Comparison of ENCODE assay signal across 2 cellular contexts in the genomic region with DNA sequence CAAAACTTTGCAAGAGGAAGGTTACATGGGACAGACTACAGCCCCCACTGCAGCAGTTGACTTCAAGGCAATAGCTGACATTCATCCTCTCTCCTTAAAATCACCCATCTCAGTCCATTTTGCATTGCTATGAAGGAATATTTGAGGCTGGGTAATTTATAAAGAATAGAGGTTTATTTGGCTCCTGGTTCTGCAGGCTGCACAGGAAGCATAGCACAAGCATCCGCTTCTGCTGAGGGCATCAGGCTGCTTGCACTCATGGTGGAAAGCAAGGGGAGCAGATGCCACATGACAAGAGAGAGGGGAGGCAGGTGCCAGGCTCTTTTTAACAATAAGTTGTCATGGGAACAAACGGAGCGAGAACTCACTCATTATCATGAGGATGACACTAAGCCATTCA.
TF ChIP-seq lines count a peak whose summit lies in the region.

No MANE protein-coding gene starts in this region.

TF ChIP-seq in K562, 482 proteins besides CTCF, POLR2A, EP300 and RAD21 (continued from another document):
- peak; percentile 95 for TF ChIP-seq ZNF766 (CRISPR knock-in tag; conservative IDR thresholded peaks at IDR 0.05)

TF ChIP-seq in H1, 55 proteins besides CTCF, POLR2A, EP300 and RAD21:
- TF ChIP-seq, protein P1, sequence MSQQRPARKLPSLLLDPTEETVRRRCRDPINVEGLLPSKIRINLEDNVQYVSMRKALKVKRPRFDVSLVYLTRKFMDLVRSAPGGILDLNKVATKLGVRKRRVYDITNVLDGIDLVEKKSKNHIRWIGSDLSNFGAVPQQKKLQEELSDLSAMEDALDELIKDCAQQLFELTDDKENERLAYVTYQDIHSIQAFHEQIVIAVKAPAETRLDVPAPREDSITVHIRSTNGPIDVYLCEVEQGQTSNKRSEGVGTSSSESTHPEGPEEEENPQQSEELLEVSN (IDR thresholded peaks at IDR 0.05): no peak
- TF ChIP-seq SP1 (IDR thresholded peaks at IDR 0.05; ENCODE audit: low read depth, low read length) (no peak), CBX8 (IDR thresholded peaks at IDR 0.05; ENCODE audit: borderline replicate concordance, low read depth, low read length) (no peak), BCL11A (IDR thresholded peaks at IDR 0.05; ENCODE audit: low read depth in 2 of 2, low read length in 2 of 2) (no peak), TEAD4 (IDR thresholded peaks at IDR 0.05; ENCODE audit: low read depth, low read length) (no peak), ZNF274 (IDR thresholded peaks at IDR 0.05; ENCODE audit: borderline replicate concordance, extremely low read depth, low read length) (no peak), CREB1 (IDR thresholded peaks at IDR 0.05) (no peak), KDM4A (IDR thresholded peaks at IDR 0.05; ENCODE audit: low read depth, low read length, severe bottlenecking) (no peak), POU5F1 (IDR thresholded peaks at IDR 0.05; ENCODE audit: low read depth, low read length) (no peak), SUZ12 (IDR thresholded peaks at IDR 0.05; ENCODE audit: low read length) (no peak), YY1 (IDR thresholded peaks at IDR 0.05; ENCODE audit: low read depth, low read length) (no peak), CTBP2 (IDR thresholded peaks at IDR 0.05; ENCODE audit: borderline replicate concordance, insufficient read depth, insufficient read length, low read length) (no peak), KDM1A (IDR thresholded peaks at IDR 0.05; ENCODE audit: borderline replicate concordance, low read length) (no peak)
- TF ChIP-seq, protein P2, sequence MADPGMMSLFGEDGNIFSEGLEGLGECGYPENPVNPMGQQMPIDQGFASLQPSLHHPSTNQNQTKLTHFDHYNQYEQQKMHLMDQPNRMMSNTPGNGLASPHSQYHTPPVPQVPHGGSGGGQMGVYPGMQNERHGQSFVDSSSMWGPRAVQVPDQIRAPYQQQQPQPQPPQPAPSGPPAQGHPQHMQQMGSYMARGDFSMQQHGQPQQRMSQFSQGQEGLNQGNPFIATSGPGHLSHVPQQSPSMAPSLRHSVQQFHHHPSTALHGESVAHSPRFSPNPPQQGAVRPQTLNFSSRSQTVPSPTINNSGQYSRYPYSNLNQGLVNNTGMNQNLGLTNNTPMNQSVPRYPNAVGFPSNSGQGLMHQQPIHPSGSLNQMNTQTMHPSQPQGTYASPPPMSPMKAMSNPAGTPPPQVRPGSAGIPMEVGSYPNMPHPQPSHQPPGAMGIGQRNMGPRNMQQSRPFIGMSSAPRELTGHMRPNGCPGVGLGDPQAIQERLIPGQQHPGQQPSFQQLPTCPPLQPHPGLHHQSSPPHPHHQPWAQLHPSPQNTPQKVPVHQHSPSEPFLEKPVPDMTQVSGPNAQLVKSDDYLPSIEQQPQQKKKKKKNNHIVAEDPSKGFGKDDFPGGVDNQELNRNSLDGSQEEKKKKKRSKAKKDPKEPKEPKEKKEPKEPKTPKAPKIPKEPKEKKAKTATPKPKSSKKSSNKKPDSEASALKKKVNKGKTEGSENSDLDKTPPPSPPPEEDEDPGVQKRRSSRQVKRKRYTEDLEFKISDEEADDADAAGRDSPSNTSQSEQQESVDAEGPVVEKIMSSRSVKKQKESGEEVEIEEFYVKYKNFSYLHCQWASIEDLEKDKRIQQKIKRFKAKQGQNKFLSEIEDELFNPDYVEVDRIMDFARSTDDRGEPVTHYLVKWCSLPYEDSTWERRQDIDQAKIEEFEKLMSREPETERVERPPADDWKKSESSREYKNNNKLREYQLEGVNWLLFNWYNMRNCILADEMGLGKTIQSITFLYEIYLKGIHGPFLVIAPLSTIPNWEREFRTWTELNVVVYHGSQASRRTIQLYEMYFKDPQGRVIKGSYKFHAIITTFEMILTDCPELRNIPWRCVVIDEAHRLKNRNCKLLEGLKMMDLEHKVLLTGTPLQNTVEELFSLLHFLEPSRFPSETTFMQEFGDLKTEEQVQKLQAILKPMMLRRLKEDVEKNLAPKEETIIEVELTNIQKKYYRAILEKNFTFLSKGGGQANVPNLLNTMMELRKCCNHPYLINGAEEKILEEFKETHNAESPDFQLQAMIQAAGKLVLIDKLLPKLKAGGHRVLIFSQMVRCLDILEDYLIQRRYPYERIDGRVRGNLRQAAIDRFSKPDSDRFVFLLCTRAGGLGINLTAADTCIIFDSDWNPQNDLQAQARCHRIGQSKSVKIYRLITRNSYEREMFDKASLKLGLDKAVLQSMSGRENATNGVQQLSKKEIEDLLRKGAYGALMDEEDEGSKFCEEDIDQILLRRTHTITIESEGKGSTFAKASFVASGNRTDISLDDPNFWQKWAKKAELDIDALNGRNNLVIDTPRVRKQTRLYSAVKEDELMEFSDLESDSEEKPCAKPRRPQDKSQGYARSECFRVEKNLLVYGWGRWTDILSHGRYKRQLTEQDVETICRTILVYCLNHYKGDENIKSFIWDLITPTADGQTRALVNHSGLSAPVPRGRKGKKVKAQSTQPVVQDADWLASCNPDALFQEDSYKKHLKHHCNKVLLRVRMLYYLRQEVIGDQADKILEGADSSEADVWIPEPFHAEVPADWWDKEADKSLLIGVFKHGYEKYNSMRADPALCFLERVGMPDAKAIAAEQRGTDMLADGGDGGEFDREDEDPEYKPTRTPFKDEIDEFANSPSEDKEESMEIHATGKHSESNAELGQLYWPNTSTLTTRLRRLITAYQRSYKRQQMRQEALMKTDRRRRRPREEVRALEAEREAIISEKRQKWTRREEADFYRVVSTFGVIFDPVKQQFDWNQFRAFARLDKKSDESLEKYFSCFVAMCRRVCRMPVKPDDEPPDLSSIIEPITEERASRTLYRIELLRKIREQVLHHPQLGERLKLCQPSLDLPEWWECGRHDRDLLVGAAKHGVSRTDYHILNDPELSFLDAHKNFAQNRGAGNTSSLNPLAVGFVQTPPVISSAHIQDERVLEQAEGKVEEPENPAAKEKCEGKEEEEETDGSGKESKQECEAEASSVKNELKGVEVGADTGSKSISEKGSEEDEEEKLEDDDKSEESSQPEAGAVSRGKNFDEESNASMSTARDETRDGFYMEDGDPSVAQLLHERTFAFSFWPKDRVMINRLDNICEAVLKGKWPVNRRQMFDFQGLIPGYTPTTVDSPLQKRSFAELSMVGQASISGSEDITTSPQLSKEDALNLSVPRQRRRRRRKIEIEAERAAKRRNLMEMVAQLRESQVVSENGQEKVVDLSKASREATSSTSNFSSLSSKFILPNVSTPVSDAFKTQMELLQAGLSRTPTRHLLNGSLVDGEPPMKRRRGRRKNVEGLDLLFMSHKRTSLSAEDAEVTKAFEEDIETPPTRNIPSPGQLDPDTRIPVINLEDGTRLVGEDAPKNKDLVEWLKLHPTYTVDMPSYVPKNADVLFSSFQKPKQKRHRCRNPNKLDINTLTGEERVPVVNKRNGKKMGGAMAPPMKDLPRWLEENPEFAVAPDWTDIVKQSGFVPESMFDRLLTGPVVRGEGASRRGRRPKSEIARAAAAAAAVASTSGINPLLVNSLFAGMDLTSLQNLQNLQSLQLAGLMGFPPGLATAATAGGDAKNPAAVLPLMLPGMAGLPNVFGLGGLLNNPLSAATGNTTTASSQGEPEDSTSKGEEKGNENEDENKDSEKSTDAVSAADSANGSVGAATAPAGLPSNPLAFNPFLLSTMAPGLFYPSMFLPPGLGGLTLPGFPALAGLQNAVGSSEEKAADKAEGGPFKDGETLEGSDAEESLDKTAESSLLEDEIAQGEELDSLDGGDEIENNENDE (IDR thresholded peaks at IDR 0.05; ENCODE audit: insufficient replicate concordance, low read length): no peak
TF ChIP-seq in H1: peak in this region for 0.
